8 cellular contexts compared by ENCODE assay signal in the genomic region with DNA sequence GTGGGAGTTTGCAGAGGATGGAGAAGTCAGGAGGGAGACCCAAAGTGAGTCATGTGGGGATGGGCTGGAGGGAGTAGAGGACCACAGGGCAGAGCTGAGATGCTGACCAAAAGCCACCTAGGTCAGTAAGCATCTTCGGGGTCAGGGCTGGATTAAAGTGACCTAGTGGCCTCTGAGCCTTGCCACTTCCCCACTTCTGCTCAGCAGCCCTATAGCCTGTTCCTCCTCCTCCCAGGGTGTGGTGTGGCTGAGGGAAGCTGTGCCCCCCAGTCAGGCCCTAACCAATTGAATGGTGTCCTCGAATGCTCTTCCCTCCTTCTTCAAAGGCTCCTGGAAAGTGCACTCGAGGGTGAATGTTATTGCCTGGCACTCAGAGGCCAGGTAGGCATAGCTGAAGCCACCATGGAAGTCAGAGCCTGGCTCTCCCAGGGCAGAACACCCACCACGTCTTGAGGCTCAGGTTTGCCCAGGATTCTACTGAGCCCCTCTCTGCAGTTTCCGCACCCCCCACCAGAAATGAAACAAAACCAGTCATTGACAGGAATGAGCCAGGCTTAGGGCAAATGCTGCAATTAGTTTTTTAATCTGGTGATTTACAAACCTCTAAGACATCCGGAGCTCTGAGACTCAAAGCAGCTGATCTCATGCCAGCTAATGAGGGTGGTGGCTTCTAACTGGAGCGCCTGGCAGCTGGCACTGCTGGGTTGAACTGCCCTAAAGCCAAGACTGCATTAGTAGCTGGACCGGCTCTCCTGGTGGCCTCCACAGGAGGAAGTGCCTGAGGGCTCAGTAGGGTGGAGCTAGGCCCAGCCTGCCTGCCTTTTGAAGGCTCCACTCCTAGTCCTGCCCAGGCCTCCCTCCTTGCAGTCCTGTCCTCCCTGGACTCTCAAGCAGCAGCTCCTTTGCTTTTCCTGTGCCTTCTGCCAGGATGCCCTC. TPM values are rescaled to one million over a fixed set of nuclear protein-coding genes. Genes with fewer than 3 reads are reported as not detected.
A peak's percentile ranks its signal among the peaks of the same experiment; 100 is the strongest.
DNase-seq lines count a peak whose midpoint lies in the region; TF ChIP-seq lines count a peak whose summit lies in the region.
"Had no signal": no experiment of that assay in that cellular context is flagged by ENCODE, and none has a peak within 500 bp of the region (broad histone marks: within the 10 kb centered on the region; RNA-seq: fewer than 3 reads in every experiment).

No MANE protein-coding gene starts in this region.

- peak overlapping the region in 1 of 4 donors; percentile 61 for H3K27ac ChIP-seq in Peyer's patch

- DNase-seq in H4 (ENCODE audit: low spot score) (peak; percentile 90), Peyer's patch (peak in 2 of 3 donors; percentile 66 to 77), fibroblast of gingiva (ENCODE audit: low read depth) (peak; percentile 26), retinal pigment epithelial cell (ENCODE audit: low read depth) (peak; percentile 83), COLO829 (ENCODE audit: low spot score) (no peak), iPS-NIHi7 (ENCODE audit: extremely low spot score) (no peak)
- DNase-seq in activated effector memory CD4-positive, alpha-beta T cell treated with anti-CD3 and anti-CD28 coated beads, Interleukin-2, amount 50 U/mL, for 16 hours: no peak
- DNase-seq: T-helper 1 cell had no signal

- no peak overlapping the region for H3K4me3 ChIP-seq in Peyer's patch
- no peak overlapping the region for H3K4me3 ChIP-seq in retinal pigment epithelial cell (ENCODE audit: low read length)

- no peaks in the 10 kb centered on the region for H3K9me3 ChIP-seq in Peyer's patch

- TF ChIP-seq POLR2A in Peyer's patch (IDR thresholded peaks at IDR 0.05): no peak

- no peak for TF ChIP-seq CTCF in Peyer's patch (IDR thresholded peaks at IDR 0.05)
- no peak for TF ChIP-seq CTCF in retinal pigment epithelial cell (conservative IDR thresholded peaks at IDR 0.05; ENCODE audit: low read depth, low read length)

- no peaks in the 10 kb centered on the region for H3K27me3 ChIP-seq in Peyer's patch

- H3K4me1 ChIP-seq in Peyer's patch: peaks cover 0 to 13% (median 0%) of the 10 kb centered on the region in 4 donors

- no peaks in the 10 kb centered on the region for H3K36me3 ChIP-seq in Peyer's patch

RNA-seq across cellular contexts. Expression of gene VIPR1, which starts 25.9 kb away (rescaled TPM):
- total RNA-seq in H4 (2014; rRNA removed; shearing (Covaris generic)): not detected in 2 replicates
- 100 to 1,000 TPM in 3 of 4 donors, 10 to 100 TPM in 1; 52.8 to 320 (median 270) TPM for total RNA-seq in Peyer's patch

Comparison
In these comparisons a context has a peak if more than half of its experiments do, and no peak if none do; other contexts are left out.
1. DNase-seq: peak in H4 (single experiment), Peyer's patch (2 of 3), fibroblast of gingiva (single experiment) and retinal pigment epithelial cell (single experiment); none in COLO829 (single experiment), activated effector memory CD4-positive, alpha-beta T cell treated with anti-CD3 and anti-CD28 coated beads, Interleukin-2, amount 50 U/mL, for 16 hours (single experiment) and iPS-NIHi7 (single experiment).
2. RNA of gene VIPR1, which starts 25.9 kb away (total RNA-seq): 52.8 to 320 TPM in Peyer's patch; not detected in H4; every median in the first group is over 10 times any median in the second.